Comparison of ENCODE assay signal across 28 cellular contexts in genomic region chr14:59271734-59272133, GRCh38.
DNase-seq lines count a peak whose midpoint lies in the region; FAIRE-seq and TF ChIP-seq lines count a peak whose summit lies in the region.
"Had no signal": no experiment of that assay in that cellular context is flagged by ENCODE, and none has a peak within 500 bp of the region (broad histone marks: within the 10 kb centered on the region; RNA-seq: fewer than 3 reads in every experiment).

No MANE protein-coding gene starts in this region.

- no peaks in the 10 kb centered on the region for H3K27me3 ChIP-seq in bronchial epithelial cell (ENCODE audit: control insufficient read depth, insufficient read depth, low read length)
- H3K27me3 ChIP-seq in osteoblast (ENCODE audit: insufficient read depth, low read length), result no peaks in the 10 kb centered on the region
- H3K27me3 ChIP-seq: pancreas, transverse colon had no signal

- DNase-seq in ELR (ENCODE audit: low read depth) (peak; percentile 39), OCI-M1 (lab: John Stamatoyannopoulos, UW) (peak; percentile 2), bronchial epithelial cell (ENCODE audit: low read depth) (peak; percentile 30), osteoblast (ENCODE audit: insufficient read length, low spot score, missing footprints) (no peak), middle frontal gyrus (ENCODE audit: extremely low spot score, low spot score) (no peak), HEK293T (ENCODE audit: extremely low spot score) (no peak), HuH-7 (ENCODE audit: low spot score) (no peak), SK-N-DZ (ENCODE audit: low spot score) (no peak)
- DNase-seq: activated CD4-positive, alpha-beta T cell treated with anti-CD3 and anti-CD28 coated beads for 1 hour; activated CD8-positive, alpha-beta T cell treated with anti-CD3 and anti-CD28 coated beads, Interleukin-2, amount 10 ng/mL, durations not matched to agents 7 days and 5 days; activated effector memory CD4-positive, alpha-beta T cell treated with anti-CD3 and anti-CD28 coated beads, Interleukin-2, amount 50 U/mL, for 16 hours; cortex of kidney; DMS 273 treated with DMSO at 0.1 percent for 48 hours; GDM1; glutamatergic neuron; GOT3; lower lobe of right lung; NCI-H2081; NCI-H345; NCI-H748 treated with DMSO at 0.1 percent for 48 hours; nephron progenitor cell; pancreas; SHP77; stimulated activated CD4-positive, alpha-beta T cell treated with anti-CD3 and anti-CD28 coated beads, Interleukin-15, amount 100 ng/mL, for 24 hours; stimulated activated naive CD8-positive, alpha-beta T cell treated with anti-CD3 and anti-CD28 coated beads, Interleukin-15, amount 100 ng/mL, for 72 hours; T-cell; transverse colon had no signal

- H3K4me1 ChIP-seq in osteoblast (ENCODE audit: insufficient read depth, low read length), result peaks cover 45% of the 10 kb centered on the region

- H3K36me3 ChIP-seq in bronchial epithelial cell (ENCODE audit: control insufficient read depth, insufficient read depth, low read length), result peaks cover 4% of the 10 kb centered on the region
- H3K36me3 ChIP-seq in osteoblast (ENCODE audit: insufficient read depth, low read length), result no peaks in the 10 kb centered on the region
- H3K36me3 ChIP-seq: pancreas, transverse colon had no signal

- no peaks in the 10 kb centered on the region for H3K79me2 ChIP-seq in osteoblast (ENCODE audit: insufficient read depth, low read length)

- CTCF ChIA-PET in HEK293T (lab: Yijun Ruan, JAX), result no interaction called here

- H3K4me2 ChIP-seq in osteoblast (ENCODE audit: insufficient read depth, low read length), result no peak overlapping the region

- FAIRE-seq in bronchial epithelial cell (lab: Jason Lieb, UNC), result no peak
- FAIRE-seq: GM18507, pancreas had no signal

- TF ChIP-seq CTCF in bronchial epithelial cell (IDR thresholded peaks at IDR 0.05; ENCODE audit: insufficient read depth, low read length, severe bottlenecking), result no peak
- TF ChIP-seq CTCF in osteoblast (IDR thresholded peaks at IDR 0.05; ENCODE audit: extremely low read depth, low read depth, low read length), result no peak

- POLR2A ChIA-PET in HEK293T (lab: Yijun Ruan, JAX), result no interaction called here

- H3K4me3 ChIP-seq in bronchial epithelial cell (ENCODE audit: low read depth, low read length) (no peak overlapping the region), osteoblast (ENCODE audit: insufficient read depth, low read length) (no peak overlapping the region)
- H3K4me3 ChIP-seq: lower lobe of right lung, pancreas, transverse colon had no signal

- no peaks in the 10 kb centered on the region for H3K9me3 ChIP-seq in osteoblast (ENCODE audit: low read depth, low read length)
- H3K9me3 ChIP-seq: lower lobe of right lung, pancreas, transverse colon had no signal

- peak overlapping the region; percentile 14 for H3K27ac ChIP-seq in osteoblast (ENCODE audit: low read depth, low read length)
- H3K27ac ChIP-seq: lower lobe of right lung, pancreas, transverse colon had no signal

- no peak overlapping the region for H2AFZ ChIP-seq in osteoblast (ENCODE audit: low read length)

- no peaks in the 10 kb centered on the region for H4K20me1 ChIP-seq in osteoblast (ENCODE audit: insufficient read depth, low read length)

TF ChIP-seq in HEK293T, 16 proteins besides CTCF, POLR2A, EP300 and RAD21:
- no peak for TF ChIP-seq FOXK2 (IDR thresholded peaks at IDR 0.05)
- TF ChIP-seq FOXA1 (IDR thresholded peaks at IDR 0.05), result no peak
- TF ChIP-seq NFRKB (IDR thresholded peaks at IDR 0.05), result no peak
- TF ChIP-seq HDGF (IDR thresholded peaks at IDR 0.05; ENCODE audit: borderline replicate concordance), result no peak
- TF ChIP-seq ARNT (IDR thresholded peaks at IDR 0.05), result no peak
- TF ChIP-seq SUZ12 (IDR thresholded peaks at IDR 0.05), result no peak
- TF ChIP-seq L3MBTL2 (conservative IDR thresholded peaks at IDR 0.05), result no peak
- TF ChIP-seq TARDBP (IDR thresholded peaks at IDR 0.05), result no peak

Comparison
In these comparisons a context has a peak if more than half of its experiments do, and no peak if none do; other contexts are left out.
1. DNase-seq: peak in ELR (single experiment), OCI-M1 (single experiment) and bronchial epithelial cell (single experiment); none in osteoblast (single experiment), middle frontal gyrus (single experiment), HEK293T (single experiment), HuH-7 (single experiment) and SK-N-DZ (single experiment).